In genomic region chr6:142088858-142089216, GRCh38 we compare ENCODE assay signal across 11 cellular contexts. TPM values are rescaled to one million over a fixed set of nuclear protein-coding genes. Genes with fewer than 3 reads are reported as not detected.
DNase-seq lines count a peak whose midpoint lies in the region; ATAC-seq, FAIRE-seq and TF ChIP-seq lines count a peak whose summit lies in the region.
"Had no signal": no experiment of that assay in that cellular context is flagged by ENCODE, and none has a peak within 500 bp of the region (broad histone marks: within the 10 kb centered on the region; RNA-seq: fewer than 3 reads in every experiment).

No MANE protein-coding gene starts in this region.

- dilution Hi-C loops in IMR-90 (cut with HindIII; ENCODE audit: low sequenced_read_pairs, unreplicated experiment) = no loop called here

- H3K9me3 ChIP-seq in IMR-90 (ENCODE audit: control insufficient read depth, insufficient read depth, low read length) = no peaks in the 10 kb centered on the region
- no peaks in the 10 kb centered on the region for H3K9me3 ChIP-seq in HepG2 (ENCODE audit: low read length)

- peak overlapping the region; percentile 68 for H2AFZ ChIP-seq in IMR-90 (replicated peaks; ENCODE audit: low read length, poor library complexity)
- no peak overlapping the region for H2AFZ ChIP-seq in HepG2 (ENCODE audit: low read length)

- H3K9me1 ChIP-seq in IMR-90 (ENCODE audit: insufficient read depth, low read length) = no peaks in the 10 kb centered on the region

- H3K4me3 ChIP-seq in IMR-90 (ENCODE audit: insufficient read depth, low read depth, low read length) (no peak overlapping the region), cardiac fibroblast (replicated peaks in 1 of 2; ENCODE audit: low read depth in 2 of 2, low read length in 2 of 2) (no peak overlapping the region), HepG2 (replicated peaks in 1 of 3; ENCODE audit: insufficient read depth in 1 of 3, low read depth in 2 of 3, low read length in 3 of 3) (no peak overlapping the region)

- H3K56ac ChIP-seq in IMR-90 (ENCODE audit: extremely low read depth, insufficient read depth, low read length) = no peak overlapping the region

- no peak overlapping the region for H3K9ac ChIP-seq in IMR-90 (ENCODE audit: low read depth, low read length)
- no peak overlapping the region for H3K9ac ChIP-seq in HepG2 (ENCODE audit: insufficient read depth, low read depth, low read length)

- H3K79me1 ChIP-seq in IMR-90 (ENCODE audit: low read depth in 1 of 2, low read length in 2 of 2) = no peaks in the 10 kb centered on the region

- peaks cover 11% of the 10 kb centered on the region for H3K27me3 ChIP-seq in IMR-90 (ENCODE audit: control insufficient read depth, insufficient read depth, low read length)
- peaks cover 0 to 7% of the 10 kb centered on the region in 2 experiments; a peak in 1 of 5 replicates for H3K27me3 ChIP-seq in HepG2 (ENCODE audit: control insufficient read depth in 1 of 2, insufficient read depth in 2 of 2, low read length in 2 of 2)

- intact Hi-C loops in IMR-90 (cut with micrococcal nuclease) = no loop called here
- intact Hi-C loops in HepG2 (cut with micrococcal nuclease; ENCODE audit: unreplicated experiment) = no loop called here

- H2BK15ac ChIP-seq in IMR-90 (ENCODE audit: low read depth, low read length) = no peak overlapping the region

- no peak overlapping the region for H2BK5ac ChIP-seq in IMR-90 (ENCODE audit: low read depth, low read length, poor library complexity, severe bottlenecking)

- H3K4ac ChIP-seq in IMR-90 (ENCODE audit: low read depth, low read length) = no peak overlapping the region

- H3K18ac ChIP-seq in IMR-90 (ENCODE audit: low read depth, low read length) = no peak overlapping the region

- no peak overlapping the region for H4K91ac ChIP-seq in IMR-90 (ENCODE audit: insufficient read depth, low read depth, low read length)

- WGBS in IMR-90 (ENCODE audit: extremely low coverage in 2 of 2, insufficient read length in 1 of 2), 2 experiments = 0% methylated on average over 5 of the region's 14 CpGs; no CpG with 5 or more reads in 1 of the 2 experiments
- WGBS in HepG2 (ENCODE audit: low lambda C conversion rate) = 33% methylated on average over 14 of the region's 14 CpGs

- H3K36me3 ChIP-seq in IMR-90 (ENCODE audit: control insufficient read depth, insufficient read depth, low read length) (no peaks in the 10 kb centered on the region), HepG2 (replicated peaks in 1 of 2; ENCODE audit: control insufficient read depth in 1 of 2, insufficient read depth in 2 of 2, low read length in 2 of 2) (no peaks in the 10 kb centered on the region)

- no peak overlapping the region for H3K23ac ChIP-seq in IMR-90 (ENCODE audit: low read depth, low read length)

- in situ Hi-C loops in Caki2 (cut with HindIII; ENCODE audit: low pct_unique_long_range_greater_than_20kb, low sequenced_read_pairs) = no loop called here
- in situ Hi-C loops in IMR-90 (cut with MboI; ENCODE audit: low sequenced_read_pairs) = no loop called here
- in situ Hi-C loops in HepG2 (cut with HindIII; ENCODE audit: extremely low pct_ligation_motif_present, low pct_unique_long_range_greater_than_20kb) = no loop called here

- CTCF ChIA-PET in IMR-90 (lab: Yijun Ruan, JAX) = no interaction called here
- CTCF ChIA-PET in HepG2 (lab: Yijun Ruan, JAX; ENCODE audit: low intra/inter-chr PET ratio, low total read pairs) = no interaction called here

- H2BK120ac ChIP-seq in IMR-90 (ENCODE audit: low read depth, low read length) = no peak overlapping the region

- no peak overlapping the region for H4K8ac ChIP-seq in IMR-90 (ENCODE audit: low read depth in 2 of 2, low read length in 2 of 2)

- FAIRE-seq in HepG2 (lab: Jason Lieb, UNC) = no peak

- H3K4me1 ChIP-seq in IMR-90 (ENCODE audit: control insufficient read depth, insufficient read depth, low read length) (no peaks in the 10 kb centered on the region), HepG2 (ENCODE audit: insufficient read depth, low read length) (no peaks in the 10 kb centered on the region)

- no peak overlapping the region for H2BK20ac ChIP-seq in IMR-90 (ENCODE audit: low read depth, low read length)

- no peak for TF ChIP-seq RAD21 in IMR-90 (IDR thresholded peaks at IDR 0.05; ENCODE audit: low read length)
- no peak for TF ChIP-seq RAD21 in HepG2 (CRISPR knock-in tag; IDR thresholded peaks at IDR 0.05)

- TF ChIP-seq CTCF in IMR-90 (conservative IDR thresholded peaks at IDR 0.05; ENCODE audit: low read depth, low read length) (no peak), cardiac fibroblast (IDR thresholded peaks at IDR 0.05; ENCODE audit: low read depth, low read length) (no peak), HepG2 (CRISPR knock-in tag; IDR thresholded peaks at IDR 0.05) (no peak)

- H3K4me2 ChIP-seq in IMR-90 (ENCODE audit: low read depth, low read length) (no peak overlapping the region; the same call in 1 of the 2 replicates), HepG2 (ENCODE audit: low read depth, low read length) (no peak overlapping the region)

- ATAC-seq in IMR-90 (ENCODE audit: low read depth) = peak; percentile 49; the same call in 1 of the 2 replicates
- peak; percentile 86 for ATAC-seq in HepG2
- ATAC-seq in HG03108 (IDR thresholded peaks at IDR 0.05; ENCODE audit: unreplicated experiment) = no peak
- ATAC-seq in GM18519 (IDR thresholded peaks at IDR 0.05; ENCODE audit: low FRiP score, unreplicated experiment) = no peak
- ATAC-seq: stimulated activated effector memory CD8-positive, alpha-beta T cell treated with anti-CD3 and anti-CD28 coated beads, Interleukin-12 subunit alpha, Interleukin-12 subunit beta, amount 100 ng/mL, for 72 hours had no signal

- BruUV-seq in IMR-90 (replicated peaks; lab: Mats Ljungman, UMichigan) = no TSS peak
- no TSS peak for BruUV-seq in HepG2 (replicated peaks; lab: Mats Ljungman, UMichigan)

- POLR2A ChIA-PET in IMR-90 (lab: Charles Lee; ENCODE audit: unreplicated experiment) (no interaction called here), HepG2 (lab: Yijun Ruan, JAX) (no interaction called here)

- no peak overlapping the region for H3K14ac ChIP-seq in IMR-90 (replicated peaks; ENCODE audit: low read depth, low read length)

- H3K79me2 ChIP-seq in HepG2 (ENCODE audit: insufficient read depth, low read length) = no peaks in the 10 kb centered on the region

- TF ChIP-seq POLR2A in IMR-90 (IDR thresholded peaks at IDR 0.05; ENCODE audit: low read depth, low read length) = no peak
- TF ChIP-seq POLR2A in HepG2 (IDR thresholded peaks at IDR 0.05; ENCODE audit: insufficient read depth in 1 of 2, low read depth in 2 of 2, low read length in 2 of 2) = no peak

- no peak overlapping the region for H4K5ac ChIP-seq in IMR-90 (ENCODE audit: low read depth, low read length)

- H2AK9ac ChIP-seq in IMR-90 (replicated peaks; ENCODE audit: low read depth, low read length, poor library complexity) = no peak overlapping the region

- no peak for TF ChIP-seq EP300 in HepG2 (IDR thresholded peaks at IDR 0.05; ENCODE audit: low read depth in 2 of 2, low read length in 2 of 2)
- no peak for TF ChIP-seq EP300 in HepG2 (CRISPR knock-in tag; IDR thresholded peaks at IDR 0.05; ENCODE audit: borderline replicate concordance)

- no peak overlapping the region for H2AK5ac ChIP-seq in IMR-90 (ENCODE audit: low read depth, low read length)

- no peaks in the 10 kb centered on the region for H4K20me1 ChIP-seq in IMR-90 (ENCODE audit: insufficient read depth, low read length)
- no peaks in the 10 kb centered on the region for H4K20me1 ChIP-seq in HepG2 (ENCODE audit: insufficient read depth, low read length)

- H3K27ac ChIP-seq in IMR-90 (ENCODE audit: insufficient read depth, low read length) (no peak overlapping the region), HepG2 (ENCODE audit: extremely low read length, insufficient read depth, low read length) (no peak overlapping the region)

- DNase-seq in Caki2 (ENCODE audit: low read depth) (peak; percentile 22), IMR-90 (peak; percentile 58), cardiac fibroblast (ENCODE audit: low read depth in 2 of 2) (peak; percentile 47 to 48), HepG2 (ENCODE audit: low spot score) (no peak), NCI-H1092 (lab: John Stamatoyannopoulos, UW) (no peak)
- no peak for DNase-seq in stimulated activated naive CD4-positive, alpha-beta T cell (lab: John Stamatoyannopoulos, UW)
- DNase-seq: activated B cell treated with CpG ODN at 0.5 μM for 24 hours, NCI-H2081 treated with DMSO at 0.1 percent for 48 hours had no signal

RNA-seq across cellular contexts. Expression of gene GJE1, which starts 43.9 kb away (rescaled TPM):
- total RNA-seq in Caki2 (2014; rRNA removed; shearing (Covaris generic); ENCODE audit: low replicate concordance) = not detected in 2 replicates
- total RNA-seq in IMR-90 (2012; rRNA removed) (not detected in 2 replicates), HepG2 (2016; rRNA removed; fragmentation: Illumina TruSeq; extraction: Trizol) (not detected in 2 replicates)
- polyA plus RNA-seq in IMR-90 (2012; rRNA removed) (not detected in 2 replicates), HepG2 (2011; rRNA removed) (not detected in 2 replicates)
- not detected in 2 replicates for polyA plus RNA-seq in IMR-90 (2012; cell fraction: cytosol; rRNA removed)
- polyA plus RNA-seq in IMR-90 (2012; cell fraction: nucleus; rRNA removed; ENCODE audit: low replicate concordance) = not detected in 2 replicates
- total RNA-seq in HepG2 (2016; cell fraction: cytosol; rRNA removed; fragmentation: Illumina TruSeq; extraction: Trizol; ENCODE audit: low read depth) = not detected in 2 replicates
- total RNA-seq in HepG2 (2016; cell fraction: insoluble cytoplasmic fraction; rRNA removed; fragmentation: Illumina TruSeq; extraction: Trizol) = not detected in 2 replicates
- total RNA-seq in HepG2 (2016; cell fraction: membrane; rRNA removed; fragmentation: Illumina TruSeq; extraction: Trizol) = not detected in 2 replicates
- not detected in 2 replicates for total RNA-seq in HepG2 (2016; cell fraction: nucleus; rRNA removed; fragmentation: Illumina TruSeq; extraction: Trizol)
- polyA plus RNA-seq in HepG2 (2011; cell fraction: cytosol; rRNA removed) = not detected in 2 replicates
- polyA plus RNA-seq in HepG2 (2011; cell fraction: nucleus; rRNA removed) = not detected in 2 replicates
- polyA plus RNA-seq in HepG2 (2012) = not detected in 2 replicates
- polyA plus RNA-seq in HepG2 (2016; cell fraction: cytosol; fragmentation: Illumina TruSeq; extraction: Trizol; ENCODE audit: low read depth) = not detected in 2 replicates
- polyA plus RNA-seq in HepG2 (2016; cell fraction: insoluble cytoplasmic fraction; fragmentation: Illumina TruSeq; extraction: Trizol; ENCODE audit: low read depth) = not detected in 2 replicates
- polyA plus RNA-seq in HepG2 (2016; cell fraction: membrane; fragmentation: Illumina TruSeq; extraction: Trizol; ENCODE audit: low read depth) = not detected in 2 replicates
- polyA plus RNA-seq in HepG2 (2016; cell fraction: nucleus; fragmentation: Illumina TruSeq; extraction: Trizol; ENCODE audit: insufficient read depth, low read depth) = not detected in 2 replicates
- polyA minus RNA-seq in HepG2 (2011; rRNA and poly(A)+ RNA removed; ENCODE audit: low replicate concordance) = not detected in 2 replicates
- not detected in 2 replicates for polyA minus RNA-seq in HepG2 (2011; cell fraction: cytosol; rRNA and poly(A)+ RNA removed)
- not detected in 2 replicates for polyA minus RNA-seq in HepG2 (2011; cell fraction: nucleus; rRNA and poly(A)+ RNA removed)
- total RNA-seq: activated B cell treated with CpG ODN at 0.5 μM for 24 hours had no signal

RNA-seq across cellular contexts. Expression of gene NMBR, which starts 58.1 kb away (rescaled TPM):
- total RNA-seq in Caki2 (2014; rRNA removed; shearing (Covaris generic); ENCODE audit: low replicate concordance) = not detected in 2 replicates
- not detected in 2 replicates for total RNA-seq in IMR-90 (2012; rRNA removed)
- polyA plus RNA-seq in IMR-90 (2012; rRNA removed) = not detected in 2 replicates
- not detected in 2 replicates for polyA plus RNA-seq in IMR-90 (2012; cell fraction: cytosol; rRNA removed)
- not detected in 2 replicates for polyA plus RNA-seq in IMR-90 (2012; cell fraction: nucleus; rRNA removed; ENCODE audit: low replicate concordance)
- total RNA-seq in HepG2 (2016; rRNA removed; fragmentation: Illumina TruSeq; extraction: Trizol) = not detected in 2 replicates
- not detected in 2 replicates for total RNA-seq in HepG2 (2016; cell fraction: cytosol; rRNA removed; fragmentation: Illumina TruSeq; extraction: Trizol; ENCODE audit: low read depth)
- not detected in 2 replicates for total RNA-seq in HepG2 (2016; cell fraction: insoluble cytoplasmic fraction; rRNA removed; fragmentation: Illumina TruSeq; extraction: Trizol)
- total RNA-seq in HepG2 (2016; cell fraction: membrane; rRNA removed; fragmentation: Illumina TruSeq; extraction: Trizol) = not detected in 2 replicates
- total RNA-seq in HepG2 (2016; cell fraction: nucleus; rRNA removed; fragmentation: Illumina TruSeq; extraction: Trizol) = not detected in 2 replicates
- polyA plus RNA-seq in HepG2 (2011; rRNA removed) = not detected in 2 replicates
- not detected in 2 replicates for polyA plus RNA-seq in HepG2 (2011; cell fraction: cytosol; rRNA removed)
- polyA plus RNA-seq in HepG2 (2011; cell fraction: nucleus; rRNA removed) = not detected in 2 replicates
- not detected in 2 replicates for polyA plus RNA-seq in HepG2 (2012)
- not detected in 2 replicates for polyA plus RNA-seq in HepG2 (2016; cell fraction: cytosol; fragmentation: Illumina TruSeq; extraction: Trizol; ENCODE audit: low read depth)
- not detected in 2 replicates for polyA plus RNA-seq in HepG2 (2016; cell fraction: insoluble cytoplasmic fraction; fragmentation: Illumina TruSeq; extraction: Trizol; ENCODE audit: low read depth)
- polyA plus RNA-seq in HepG2 (2016; cell fraction: membrane; fragmentation: Illumina TruSeq; extraction: Trizol; ENCODE audit: low read depth) = not detected in 2 replicates
- not detected in 2 replicates for polyA plus RNA-seq in HepG2 (2016; cell fraction: nucleus; fragmentation: Illumina TruSeq; extraction: Trizol; ENCODE audit: insufficient read depth, low read depth)
- not detected in 2 replicates for polyA minus RNA-seq in HepG2 (2011; rRNA and poly(A)+ RNA removed; ENCODE audit: low replicate concordance)
- polyA minus RNA-seq in HepG2 (2011; cell fraction: cytosol; rRNA and poly(A)+ RNA removed) = not detected in 2 replicates
- not detected in 2 replicates for polyA minus RNA-seq in HepG2 (2011; cell fraction: nucleus; rRNA and poly(A)+ RNA removed)
- total RNA-seq: activated B cell treated with CpG ODN at 0.5 μM for 24 hours had no signal

RNA-seq across cellular contexts. Expression of gene VTA1, which starts 58.2 kb away (rescaled TPM):
- 68.3 and 78.5 TPM in 2 replicates for total RNA-seq in Caki2 (2014; rRNA removed; shearing (Covaris generic); ENCODE audit: low replicate concordance)
- 104 and 120 TPM in 2 replicates for total RNA-seq in IMR-90 (2012; rRNA removed)
- 60.3 and 60.9 TPM in 2 replicates for polyA plus RNA-seq in IMR-90 (2012; rRNA removed)
- 18.8 and 20.3 TPM in 2 replicates for polyA plus RNA-seq in IMR-90 (2012; cell fraction: cytosol; rRNA removed)
- 5.4 and 36.7 TPM in 2 replicates for polyA plus RNA-seq in IMR-90 (2012; cell fraction: nucleus; rRNA removed; ENCODE audit: low replicate concordance)
- total RNA-seq in HepG2 (2016; rRNA removed; fragmentation: Illumina TruSeq; extraction: Trizol) = 89.1 and 143 TPM in 2 replicates
- total RNA-seq in HepG2 (2016; cell fraction: cytosol; rRNA removed; fragmentation: Illumina TruSeq; extraction: Trizol; ENCODE audit: low read depth) = 8.7 and 9.0 TPM in 2 replicates
- 88.5 and 157 TPM in 2 replicates for total RNA-seq in HepG2 (2016; cell fraction: insoluble cytoplasmic fraction; rRNA removed; fragmentation: Illumina TruSeq; extraction: Trizol)
- total RNA-seq in HepG2 (2016; cell fraction: membrane; rRNA removed; fragmentation: Illumina TruSeq; extraction: Trizol) = 24.7 and 29.0 TPM in 2 replicates
- total RNA-seq in HepG2 (2016; cell fraction: nucleus; rRNA removed; fragmentation: Illumina TruSeq; extraction: Trizol) = 49.2 and 53.4 TPM in 2 replicates
- 53.8 and 70.7 TPM in 2 replicates for polyA plus RNA-seq in HepG2 (2011; rRNA removed)
- polyA plus RNA-seq in HepG2 (2011; cell fraction: cytosol; rRNA removed) = 42.0 and 56.0 TPM in 2 replicates
- polyA plus RNA-seq in HepG2 (2011; cell fraction: nucleus; rRNA removed) = 16.3 and 18.4 TPM in 2 replicates
- 43.1 and 55.0 TPM in 2 replicates for polyA plus RNA-seq in HepG2 (2012)
- 6.7 and 7.8 TPM in 2 replicates for polyA plus RNA-seq in HepG2 (2016; cell fraction: cytosol; fragmentation: Illumina TruSeq; extraction: Trizol; ENCODE audit: low read depth)
- 174 and 193 TPM in 2 replicates for polyA plus RNA-seq in HepG2 (2016; cell fraction: insoluble cytoplasmic fraction; fragmentation: Illumina TruSeq; extraction: Trizol; ENCODE audit: low read depth)
- 17.5 and 19.5 TPM in 2 replicates for polyA plus RNA-seq in HepG2 (2016; cell fraction: membrane; fragmentation: Illumina TruSeq; extraction: Trizol; ENCODE audit: low read depth)
- 56.3 and 60.3 TPM in 2 replicates for polyA plus RNA-seq in HepG2 (2016; cell fraction: nucleus; fragmentation: Illumina TruSeq; extraction: Trizol; ENCODE audit: insufficient read depth, low read depth)
- polyA minus RNA-seq in HepG2 (2011; rRNA and poly(A)+ RNA removed; ENCODE audit: low replicate concordance) = 45.5 and 54.2 TPM in 2 replicates
- polyA minus RNA-seq in HepG2 (2011; cell fraction: cytosol; rRNA and poly(A)+ RNA removed) = 45.8 and 49.5 TPM in 2 replicates
- 48.0 and 53.3 TPM in 2 replicates for polyA minus RNA-seq in HepG2 (2011; cell fraction: nucleus; rRNA and poly(A)+ RNA removed)

Comparison
In these comparisons a context has a peak if more than half of its experiments do, and no peak if none do; other contexts are left out.
1. DNase-seq: peak in Caki2 (single experiment), IMR-90 (single experiment) and cardiac fibroblast (2 of 2); none in HepG2 (single experiment), NCI-H1092 (single experiment) and stimulated activated naive CD4-positive, alpha-beta T cell (0 of 6).
2. ATAC-seq: peak in IMR-90 (single experiment) and HepG2 (single experiment); none in HG03108 (single experiment) and GM18519 (single experiment).